ENCODE assay signal across 9 cellular contexts in genomic region chr14:61561144-61561543, GRCh38.
A peak's percentile ranks its signal among the peaks of the same experiment; 100 is the strongest.
DNase-seq lines count a peak whose midpoint lies in the region; ATAC-seq and TF ChIP-seq lines count a peak whose summit lies in the region.
"Had no signal": no experiment of that assay in that cellular context is flagged by ENCODE, and none has a peak within 500 bp of the region (broad histone marks: within the 10 kb centered on the region; RNA-seq: fewer than 3 reads in every experiment).

No MANE protein-coding gene starts in this region.

- H3K27me3 Mint-ChIP-seq in activated naive CD8-positive, alpha-beta T cell treated with anti-CD3 and anti-CD28 coated beads, Interleukin-2, amount 50 U/mL, for 24 hours: no peaks in the 10 kb centered on the region
- H3K27me3 Mint-ChIP-seq: activated naive CD8-positive, alpha-beta T cell treated with anti-CD3 and anti-CD28 coated beads, Interleukin-2, amount 10 ng/mL, durations not matched to agents 7 days and 5 days had no signal

- H3K27ac Mint-ChIP-seq in activated naive CD8-positive, alpha-beta T cell treated with anti-CD3 and anti-CD28 coated beads, Interleukin-2, amount 50 U/mL, for 24 hours: no peak overlapping the region
- H3K27ac Mint-ChIP-seq: activated naive CD8-positive, alpha-beta T cell treated with anti-CD3 and anti-CD28 coated beads, Interleukin-2, amount 10 ng/mL, durations not matched to agents 7 days and 5 days had no signal

- peaks cover 33% of the 10 kb centered on the region for H3K4me1 ChIP-seq in OCI-LY7 (ENCODE audit: insufficient read depth, low read length, poor library complexity, severe bottlenecking)
- H3K4me1 ChIP-seq in osteoblast (ENCODE audit: insufficient read depth, low read length): peaks cover 88% of the 10 kb centered on the region

- H3K4me3 ChIP-seq in BJ (ENCODE audit: low read depth, low read length): no peak overlapping the region
- H3K4me3 ChIP-seq in OCI-LY7 (ENCODE audit: low read depth, low read length, poor library complexity, severe bottlenecking): no peak overlapping the region
- H3K4me3 ChIP-seq in epithelial cell of esophagus (ENCODE audit: low read length): no peak overlapping the region
- H3K4me3 ChIP-seq in osteoblast (ENCODE audit: insufficient read depth, low read length): no peak overlapping the region

- no peaks in the 10 kb centered on the region for H3K9me2 ChIP-seq in OCI-LY7 (ENCODE audit: insufficient read depth, low read length)

- H3K79me2 ChIP-seq in OCI-LY7 (ENCODE audit: insufficient read depth, low read depth, low read length): no peaks in the 10 kb centered on the region
- H3K79me2 ChIP-seq in osteoblast (ENCODE audit: insufficient read depth, low read length): peaks cover 42% of the 10 kb centered on the region

- no peaks in the 10 kb centered on the region for H3K27me3 ChIP-seq in BJ (ENCODE audit: control insufficient read depth, insufficient read depth, low read length)
- no peaks in the 10 kb centered on the region for H3K27me3 ChIP-seq in osteoblast (ENCODE audit: insufficient read depth, low read length)

- peaks cover 56% of the 10 kb centered on the region for H3K4me1 Mint-ChIP-seq in activated naive CD8-positive, alpha-beta T cell treated with anti-CD3 and anti-CD28 coated beads, Interleukin-2, amount 50 U/mL, for 24 hours

- H3K27ac ChIP-seq in OCI-LY7 (ENCODE audit: low read depth, low read length, poor library complexity, severe bottlenecking) (no peak overlapping the region), osteoblast (ENCODE audit: low read depth, low read length) (peak overlapping the region; percentile 97)

- CTCF ChIA-PET in BJ (lab: Yijun Ruan, JAX) (interaction anchor here (0.6 to 1.4 kb wide), 3 partner anchors 28 to 137 kb away, joined by 3 read pairs; no protein-coding TSS in a partner anchor), OCI-LY7 (lab: Charles Lee; ENCODE audit: unreplicated experiment) (no interaction called here)

- ATAC-seq in left colon: no peak
- ATAC-seq in activated naive CD8-positive, alpha-beta T cell treated with anti-CD3 and anti-CD28 coated beads, Interleukin-2, amount 50 U/mL, for 24 hours: no peak

- H4K20me1 ChIP-seq in OCI-LY7 (ENCODE audit: insufficient read depth, low read length) (no peaks in the 10 kb centered on the region), osteoblast (ENCODE audit: insufficient read depth, low read length) (no peaks in the 10 kb centered on the region)

- no TSS peak for BruUV-seq in OCI-LY7 (replicated peaks; lab: Mats Ljungman, UMichigan)

- H3K36me3 ChIP-seq in BJ (ENCODE audit: control insufficient read depth, insufficient read depth, low read length) (no peaks in the 10 kb centered on the region), OCI-LY7 (ENCODE audit: insufficient read depth, low read length) (no peaks in the 10 kb centered on the region), osteoblast (ENCODE audit: insufficient read depth, low read length) (no peaks in the 10 kb centered on the region)

- H2AFZ ChIP-seq in OCI-LY7 (ENCODE audit: low read length): no peak overlapping the region
- H2AFZ ChIP-seq in osteoblast (ENCODE audit: low read length): no peak overlapping the region

- intact Hi-C loops in OCI-LY7 (cut with micrococcal nuclease; ENCODE audit: unreplicated experiment): no loop called here
- intact Hi-C loops in left colon (cut with DNase I, micrococcal nuclease): no loop called here

- DNase-seq in BJ (ENCODE audit: low read depth) (no peak), OCI-LY7 (ENCODE audit: low spot score) (no peak), epithelial cell of esophagus (ENCODE audit: low read depth) (peak; percentile 45), osteoblast (ENCODE audit: insufficient read length, low spot score, missing footprints) (peak; percentile 63), left colon (no peak), NCI-H187 (lab: John Stamatoyannopoulos, UW) (no peak)
- no peak for DNase-seq in activated naive CD8-positive, alpha-beta T cell treated with anti-CD3 and anti-CD28 coated beads, Interleukin-2, amount 50 U/mL, for 24 hours
- no peak for DNase-seq in NK-92 treated with Interleukin-12 subunit alpha and Interleukin-12 subunit beta, amount 100 ng/mL, for 24 hours (lab: John Stamatoyannopoulos, UW)
- DNase-seq: activated naive CD8-positive, alpha-beta T cell treated with anti-CD3 and anti-CD28 coated beads, Interleukin-2, amount 10 ng/mL, durations not matched to agents 7 days and 5 days had no signal

- H3K9me3 ChIP-seq in OCI-LY7 (ENCODE audit: low read length): no peaks in the 10 kb centered on the region
- H3K9me3 ChIP-seq in osteoblast (ENCODE audit: low read depth, low read length): no peaks in the 10 kb centered on the region

- H3K36me3 Mint-ChIP-seq in activated naive CD8-positive, alpha-beta T cell treated with anti-CD3 and anti-CD28 coated beads, Interleukin-2, amount 50 U/mL, for 24 hours (ENCODE audit: low read depth): peaks cover 6% of the 10 kb centered on the region

- no peaks in the 10 kb centered on the region for H3K9me3 Mint-ChIP-seq in activated naive CD8-positive, alpha-beta T cell treated with anti-CD3 and anti-CD28 coated beads, Interleukin-2, amount 50 U/mL, for 24 hours

- POLR2A ChIA-PET in BJ (lab: Charles Lee) (no interaction called here), OCI-LY7 (lab: Charles Lee) (interaction anchor here (0.6 to 6.8 kb wide), 6 partner anchors 8 to 150 kb away, joined by 3 to 64 read pairs (median 4); no protein-coding TSS in a partner anchor)

- H3K4me3 Mint-ChIP-seq in activated naive CD8-positive, alpha-beta T cell treated with anti-CD3 and anti-CD28 coated beads, Interleukin-2, amount 50 U/mL, for 24 hours: no peak overlapping the region
- H3K4me3 Mint-ChIP-seq: activated naive CD8-positive, alpha-beta T cell treated with anti-CD3 and anti-CD28 coated beads, Interleukin-2, amount 10 ng/mL, durations not matched to agents 7 days and 5 days had no signal

- peak; percentile 39 for TF ChIP-seq CTCF in BJ (IDR thresholded peaks at IDR 0.05; ENCODE audit: insufficient read depth, low read depth, low read length)
- TF ChIP-seq CTCF in OCI-LY7 (conservative IDR thresholded peaks at IDR 0.05; ENCODE audit: low read length): 0 out of 2 replicates have a peak, but pooled peaks have one; percentile 13
- peak; percentile 23 for TF ChIP-seq CTCF in epithelial cell of esophagus (IDR thresholded peaks at IDR 0.05; ENCODE audit: insufficient read depth, low read depth, low read length, missing control alignments)
- peak; percentile 41 for TF ChIP-seq CTCF in osteoblast (IDR thresholded peaks at IDR 0.05; ENCODE audit: extremely low read depth, low read depth, low read length)

- H3K4me2 ChIP-seq in OCI-LY7 (ENCODE audit: low read length): no peak overlapping the region
- peak overlapping the region; percentile 45 for H3K4me2 ChIP-seq in osteoblast (ENCODE audit: insufficient read depth, low read length)

Comparison
In these comparisons a context has a peak if more than half of its experiments do, and no peak if none do; other contexts are left out.
1. DNase-seq: peak in epithelial cell of esophagus (single experiment) and osteoblast (single experiment); none in BJ (single experiment), OCI-LY7 (single experiment), left colon (0 of 2), activated naive CD8-positive, alpha-beta T cell treated with anti-CD3 and anti-CD28 coated beads, Interleukin-2, amount 50 U/mL, for 24 hours (single experiment), NCI-H187 (0 of 2) and NK-92 treated with Interleukin-12 subunit alpha and Interleukin-12 subunit beta, amount 100 ng/mL, for 24 hours (single experiment).
2. Peak in every context shown above with its lines, with median percentiles within 50 percentile points of each other: CTCF ChIP-seq.